In genomic region chr4:71066737-71067716, GRCh38 we compare ENCODE assay signal across 26 cellular contexts.
A peak's percentile ranks its signal among the peaks of the same experiment; 100 is the strongest.
DNase-seq lines count a peak whose midpoint lies in the region; ATAC-seq and TF ChIP-seq lines count a peak whose summit lies in the region.
"Had no signal": no experiment of that assay in that cellular context is flagged by ENCODE, and none has a peak within 500 bp of the region (broad histone marks: within the 10 kb centered on the region; RNA-seq: fewer than 3 reads in every experiment).

No MANE protein-coding gene starts in this region.

- in situ Hi-C loops in astrocyte of the spinal cord (cut with HindIII; ENCODE audit: low sequenced_read_pairs): no loop called here

- H3K27ac Mint-ChIP-seq in nephron: peak overlapping the region; percentile 0 to 56 (median 44)
- H3K27ac Mint-ChIP-seq: activated CD8-positive, alpha-beta T cell treated with anti-CD3 and anti-CD28 coated beads for 36 hours had no signal

- DNase-seq in Kasumi-1 (lab: John Stamatoyannopoulos, UW) (peak; percentile 46 to 56), astrocyte of the spinal cord (ENCODE audit: low read depth, low spot score) (peak; percentile 5), NOMO-1 treated with dmso at 0.1 percent for 144 hours (lab: John Stamatoyannopoulos, UW; ENCODE audit: unreplicated experiment) (no peak), DMS153 (lab: John Stamatoyannopoulos, UW) (no peak), glomerular visceral epithelial cell (ENCODE audit: extremely low spot score) (no peak)
- DNase-seq: activated CD4-positive, CD25-positive, alpha-beta regulatory T cell treated with anti-CD3 and anti-CD28 coated beads, Interleukin-2, amount 50 U/mL, for 72 hours; activated CD8-positive, alpha-beta T cell treated with anti-CD3 and anti-CD28 coated beads for 36 hours; activated gamma-delta T cell; C1 segment of cervical spinal cord; glutamatergic neuron; Karpas-422; left cardiac atrium; mesendoderm; naive B cell; NCI-H1105 treated with DMSO at 0.1 percent for 48 hours; NCI-H2081 treated with DMSO at 0.1 percent for 48 hours; NCI-H524; ovary; RPMI8226; stimulated activated CD8-positive, alpha-beta memory T cell treated with anti-CD3 and anti-CD28 coated beads, Interleukin-4, amount 100 ng/mL, for 48 hours; upper lobe of left lung had no signal

- no peak for TF ChIP-seq CTCF in C4-2B (conservative IDR thresholded peaks at IDR 0.05)
- no peak for TF ChIP-seq CTCF in astrocyte of the spinal cord (IDR thresholded peaks at IDR 0.05; ENCODE audit: low read depth, low read length)
- no peak for TF ChIP-seq CTCF in nephron (IDR thresholded peaks at IDR 0.05; ENCODE audit: unreplicated experiment in 3 of 3)

- H3K27me3 Mint-ChIP-seq in nephron (ENCODE audit: low read depth): no peaks in the 10 kb centered on the region
- H3K27me3 Mint-ChIP-seq: activated CD8-positive, alpha-beta T cell treated with anti-CD3 and anti-CD28 coated beads for 36 hours; naive B cell had no signal

- no peak overlapping the region for H3K4me3 ChIP-seq in astrocyte of the spinal cord (ENCODE audit: low read depth, low read length)
- H3K4me3 ChIP-seq: ovary, SK-N-MC, upper lobe of left lung had no signal

- ATAC-seq in HG03565 (IDR thresholded peaks at IDR 0.05; ENCODE audit: unreplicated experiment): no peak
- ATAC-seq: activated CD8-positive, alpha-beta T cell treated with anti-CD3 and anti-CD28 coated beads for 36 hours; left cardiac atrium; sciatic nerve had no signal

- no peak overlapping the region for H3K4me3 Mint-ChIP-seq in nephron
- H3K4me3 Mint-ChIP-seq: activated CD8-positive, alpha-beta T cell treated with anti-CD3 and anti-CD28 coated beads for 36 hours; naive B cell had no signal

- no peaks in the 10 kb centered on the region for H3K36me3 Mint-ChIP-seq in nephron (ENCODE audit: low read depth)
- H3K36me3 Mint-ChIP-seq: naive B cell had no signal

- peak overlapping the region; percentile 93 for H3K27ac ChIP-seq in C4-2B
- H3K27ac ChIP-seq: ovary, SK-N-MC, upper lobe of left lung had no signal

- no peaks in the 10 kb centered on the region for H3K9me3 Mint-ChIP-seq in nephron
- H3K9me3 Mint-ChIP-seq: activated CD8-positive, alpha-beta T cell treated with anti-CD3 and anti-CD28 coated beads for 36 hours; naive B cell had no signal

- no peaks in the 10 kb centered on the region for H3K4me1 Mint-ChIP-seq in nephron

Comparison
In these comparisons a context has a peak if more than half of its experiments do, and no peak if none do; other contexts are left out.
1. DNase-seq: peak in Kasumi-1 (2 of 2) and astrocyte of the spinal cord (single experiment); none in NOMO-1 treated with dmso at 0.1 percent for 144 hours (single experiment), DMS153 (single experiment) and glomerular visceral epithelial cell (single experiment).